In the genomic region with DNA sequence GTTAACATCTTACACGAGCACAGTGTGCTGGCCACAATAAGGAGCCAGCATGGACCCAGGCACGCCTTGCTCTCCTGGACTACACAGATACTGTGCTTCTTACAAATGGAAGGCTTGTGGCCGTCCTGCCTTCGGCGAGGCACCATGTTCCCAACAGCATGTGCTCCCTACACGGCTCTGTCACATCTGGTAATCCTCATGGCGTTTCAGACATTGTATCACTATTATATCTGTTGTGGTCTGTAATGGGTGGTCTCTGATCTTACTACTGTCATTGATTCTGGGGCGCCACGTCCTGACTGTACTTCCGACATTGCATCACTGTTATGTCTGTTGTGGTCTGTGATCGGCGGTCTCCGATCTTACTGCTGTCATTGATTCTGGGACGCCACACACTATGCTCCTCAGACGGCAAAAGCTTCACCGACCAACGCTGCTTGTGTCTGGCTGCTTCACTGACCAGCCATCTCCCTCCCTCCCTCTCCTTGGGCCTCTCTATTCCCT, we compare ENCODE assay signal across 10 cellular contexts.
DNase-seq lines count a peak whose midpoint lies in the region; ATAC-seq, FAIRE-seq and TF ChIP-seq lines count a peak whose summit lies in the region.
"Had no signal": no experiment of that assay in that cellular context is flagged by ENCODE, and none has a peak within 500 bp of the region (broad histone marks: within the 10 kb centered on the region; RNA-seq: fewer than 3 reads in every experiment).

No MANE protein-coding gene starts in this region.

- FAIRE-seq in keratinocyte (lab: Jason Lieb, UNC) = no peak
- no peak for FAIRE-seq in frontal cortex (lab: Jason Lieb, UNC)

- dilution Hi-C loops in keratinocyte (cut with MboI; ENCODE audit: extremely low pct_ligation_motif_present, low sequenced_read_pairs) = no loop called here

- peaks cover 5% of the 10 kb centered on the region for H3K36me3 Mint-ChIP-seq in activated CD4-positive, alpha-beta T cell treated with anti-CD3 and anti-CD28 coated beads for 36 hours (ENCODE audit: low read depth)
- peaks cover 2% of the 10 kb centered on the region for H3K36me3 Mint-ChIP-seq in activated naive CD4-positive, alpha-beta T cell treated with anti-CD3 and anti-CD28 coated beads, Interleukin-2, amount 50 U/mL, for 24 hours

- H3K9me3 ChIP-seq in keratinocyte (ENCODE audit: control insufficient read depth, low read depth, low read length) (no peaks in the 10 kb centered on the region), stomach (no peaks in the 10 kb centered on the region)

- H3K9me3 Mint-ChIP-seq in activated CD4-positive, alpha-beta T cell treated with anti-CD3 and anti-CD28 coated beads for 36 hours (ENCODE audit: low read depth) = no peaks in the 10 kb centered on the region
- no peaks in the 10 kb centered on the region for H3K9me3 Mint-ChIP-seq in activated naive CD4-positive, alpha-beta T cell treated with anti-CD3 and anti-CD28 coated beads, Interleukin-2, amount 50 U/mL, for 24 hours
- H3K9me3 Mint-ChIP-seq: mesothelial cell of epicardium had no signal

- no peaks in the 10 kb centered on the region for H3K9me1 ChIP-seq in keratinocyte (ENCODE audit: control insufficient read depth, extremely low read depth, insufficient read depth, low read length)

- H3K4me1 Mint-ChIP-seq in activated CD4-positive, alpha-beta T cell treated with anti-CD3 and anti-CD28 coated beads for 36 hours = peaks cover 59% of the 10 kb centered on the region
- H3K4me1 Mint-ChIP-seq in activated naive CD4-positive, alpha-beta T cell treated with anti-CD3 and anti-CD28 coated beads, Interleukin-2, amount 50 U/mL, for 24 hours = peaks cover 65% of the 10 kb centered on the region

- H3K4me3 Mint-ChIP-seq in activated CD4-positive, alpha-beta T cell treated with anti-CD3 and anti-CD28 coated beads for 36 hours = peak overlapping the region; percentile 69
- peak overlapping the region; percentile 93 for H3K4me3 Mint-ChIP-seq in activated naive CD4-positive, alpha-beta T cell treated with anti-CD3 and anti-CD28 coated beads, Interleukin-2, amount 50 U/mL, for 24 hours
- H3K4me3 Mint-ChIP-seq: mesothelial cell of epicardium had no signal

- POLR2A ChIA-PET in activated CD4-positive, alpha-beta T cell treated with anti-CD3 and anti-CD28 coated beads for 36 hours (lab: Charles Lee) = no interaction called here

- TF ChIP-seq CTCF in keratinocyte (optimal IDR thresholded peaks at IDR 0.05 in 1 of 3, IDR thresholded peaks at IDR 0.05 in 1 of 3, conservative IDR thresholded peaks at IDR 0.05 in 1 of 3; ENCODE audit: extremely low read depth in 1 of 3, insufficient read depth in 2 of 3, low read length in 3 of 3) (no peak), stomach (IDR thresholded peaks at IDR 0.05) (no peak)

- DNase-seq in activated CD4-positive, alpha-beta T cell treated with anti-CD3 and anti-CD28 coated beads for 36 hours = peak; percentile 47
- no peak for DNase-seq in activated CD4-positive, alpha-beta T cell treated with anti-CD3 and anti-CD28 coated beads for 48 hours
- no peak for DNase-seq in keratinocyte (ENCODE audit: low read depth, low spot score)
- no peak for DNase-seq in stomach
- no peak for DNase-seq in GDM1 (lab: John Stamatoyannopoulos, UW)
- DNase-seq in frontal cortex (ENCODE audit: low spot score in 2 of 2) = no peak

- peak; percentile 45 for ATAC-seq in activated CD4-positive, alpha-beta T cell treated with anti-CD3 and anti-CD28 coated beads for 36 hours
- ATAC-seq in HG03159 (IDR thresholded peaks at IDR 0.05; ENCODE audit: unreplicated experiment) = no peak

- H3K79me2 ChIP-seq in keratinocyte (ENCODE audit: control insufficient read depth, insufficient read depth, low read length) = no peaks in the 10 kb centered on the region

- H3K27me3 ChIP-seq in keratinocyte (ENCODE audit: control insufficient read depth, extremely low read depth, insufficient read depth, low read length) (no peaks in the 10 kb centered on the region), stomach (no peaks in the 10 kb centered on the region)
- H3K27me3 ChIP-seq: cardiac muscle cell had no signal

- CTCF ChIA-PET in activated CD4-positive, alpha-beta T cell treated with anti-CD3 and anti-CD28 coated beads for 36 hours (lab: Charles Lee) = interaction anchor here (1.3 kb wide), 1 partner anchor 10 kb away, joined by 3 read pairs; no protein-coding TSS in a partner anchor

- intact Hi-C loops in activated CD4-positive, alpha-beta T cell treated with anti-CD3 and anti-CD28 coated beads for 36 hours (cut with DNase I, micrococcal nuclease) = loop anchor here in 1 of 2 experiments (1.0 kb wide), 1 partner anchor 18 kb away; no protein-coding TSS in a partner anchor
- intact Hi-C loops in stomach (cut with DNase I; ENCODE audit: low total_unique reads) = no loop called here

- peak overlapping the region; percentile 64 for H3K4me2 ChIP-seq in keratinocyte (ENCODE audit: control insufficient read depth, extremely low read depth, insufficient read depth, low read depth, low read length)

- H3K4me3 ChIP-seq in keratinocyte (ENCODE audit: control insufficient read depth in 2 of 3, extremely low read depth in 1 of 3, insufficient read depth in 2 of 3, low read depth in 1 of 3, low read length in 3 of 3) (peak overlapping the region in 1 of 3 experiments; percentile 18), stomach (peak overlapping the region; percentile 32 to 41 (median 36))
- H3K4me3 ChIP-seq: cardiac muscle cell had no signal

- peak overlapping the region; percentile 35 for H2AFZ ChIP-seq in keratinocyte (ENCODE audit: control insufficient read depth, low read length)

- H4K20me1 ChIP-seq in keratinocyte (ENCODE audit: control insufficient read depth, extremely low read depth, insufficient read depth, low read length) = no peaks in the 10 kb centered on the region

- peaks cover 0 to under 1% of the 10 kb centered on the region in 2 experiments for H3K36me3 ChIP-seq in keratinocyte (ENCODE audit: control insufficient read depth in 2 of 2, extremely low read depth in 1 of 2, insufficient read depth in 2 of 2, low read length in 2 of 2)
- H3K36me3 ChIP-seq in stomach = peaks cover 0 to 4% (median 2%) of the 10 kb centered on the region in 4 donors
- H3K36me3 ChIP-seq: cardiac muscle cell had no signal

- TF ChIP-seq POLR2A in stomach (IDR thresholded peaks at IDR 0.05) = no peak

- no peak for TF ChIP-seq EP300 in stomach (IDR thresholded peaks at IDR 0.05)

- peaks cover 21% of the 10 kb centered on the region for H3K4me1 ChIP-seq in keratinocyte (ENCODE audit: control insufficient read depth, extremely low read depth, insufficient read depth, low read length)
- peaks cover 0 to 22% (median 17%) of the 10 kb centered on the region in 4 donors for H3K4me1 ChIP-seq in stomach

- 52 to 64% (median 58%) methylated on average over 17 of the region's 17 CpGs for WGBS in stomach, 5 donors

- no peaks in the 10 kb centered on the region for H3K27me3 Mint-ChIP-seq in activated CD4-positive, alpha-beta T cell treated with anti-CD3 and anti-CD28 coated beads for 36 hours
- no peaks in the 10 kb centered on the region for H3K27me3 Mint-ChIP-seq in activated naive CD4-positive, alpha-beta T cell treated with anti-CD3 and anti-CD28 coated beads, Interleukin-2, amount 50 U/mL, for 24 hours

- H3K27ac Mint-ChIP-seq in activated CD4-positive, alpha-beta T cell treated with anti-CD3 and anti-CD28 coated beads for 36 hours = peak overlapping the region; percentile 89
- H3K27ac Mint-ChIP-seq in activated naive CD4-positive, alpha-beta T cell treated with anti-CD3 and anti-CD28 coated beads, Interleukin-2, amount 50 U/mL, for 24 hours = peak overlapping the region; percentile 94

- no peak overlapping the region for H3K9ac ChIP-seq in keratinocyte (ENCODE audit: control insufficient read depth, extremely low read depth, insufficient read depth, low read length)

- H3K27ac ChIP-seq in keratinocyte (ENCODE audit: control insufficient read depth, insufficient read depth, low read length) (no peak overlapping the region), stomach (peak overlapping the region in 3 of 5 donors; percentile 45 to 69 (median 54))
- H3K27ac ChIP-seq: cardiac muscle cell had no signal
